ENCODE assay signal across 1 cellular context in genomic region chr14:100836961-100837811, GRCh38.
TF ChIP-seq lines count a peak whose summit lies in the region.

No MANE protein-coding gene starts in this region.

TF ChIP-seq in WTC11, 78 proteins besides CTCF, POLR2A, EP300 and RAD21 (continued from another document):
- TF ChIP-seq ERG (CRISPR knock-in tag; IDR thresholded peaks at IDR 0.05) (no peak), ARID4B (CRISPR knock-in tag; IDR thresholded peaks at IDR 0.05; ENCODE audit: borderline replicate concordance) (no peak), ZMAT4 (CRISPR knock-in tag; IDR thresholded peaks at IDR 0.05) (no peak), ATF6 (CRISPR knock-in tag; IDR thresholded peaks at IDR 0.05) (no peak), MLX (CRISPR knock-in tag; IDR thresholded peaks at IDR 0.05) (no peak), TEAD4 (CRISPR knock-in tag; IDR thresholded peaks at IDR 0.05) (no peak), SOX15 (CRISPR knock-in tag; IDR thresholded peaks at IDR 0.05) (no peak)
